ENCODE assay signal across 13 cellular contexts in genomic region chr17:15265131-15265530, GRCh38. TPM values are rescaled to one million over a fixed set of nuclear protein-coding genes. Genes with fewer than 3 reads are reported as not detected.
DNase-seq lines count a peak whose midpoint lies in the region; ATAC-seq and TF ChIP-seq lines count a peak whose summit lies in the region.
"Had no signal": no experiment of that assay in that cellular context is flagged by ENCODE, and none has a peak within 500 bp of the region (broad histone marks: within the 10 kb centered on the region; RNA-seq: fewer than 3 reads in every experiment).

TSS of gene PMP22 (minus strand) at chr17:15265326. CDS start at chr17:15260727, 4,599 bp downstream.

- no peaks in the 10 kb centered on the region for H3K36me3 Mint-ChIP-seq in activated naive CD8-positive, alpha-beta T cell treated with anti-CD3 and anti-CD28 coated beads for 36 hours
- H3K36me3 Mint-ChIP-seq in naive thymus-derived CD8-positive, alpha-beta T cell = no peaks in the 10 kb centered on the region
- H3K36me3 Mint-ChIP-seq: activated naive CD8-positive, alpha-beta T cell had no signal

- H3K27me3 Mint-ChIP-seq in activated naive CD8-positive, alpha-beta T cell treated with anti-CD3 and anti-CD28 coated beads for 36 hours = peaks cover 80% of the 10 kb centered on the region
- peaks cover 30 to 81% (median 46%) of the 10 kb centered on the region in 5 donors for H3K27me3 Mint-ChIP-seq in naive thymus-derived CD8-positive, alpha-beta T cell

- H3K27me3 ChIP-seq in kidney epithelial cell (ENCODE audit: control insufficient read depth, insufficient read depth, low read length) = peaks cover 27% of the 10 kb centered on the region

- TF ChIP-seq CTCF in coronary artery (IDR thresholded peaks at IDR 0.05) (no peak), kidney epithelial cell (IDR thresholded peaks at IDR 0.05; ENCODE audit: insufficient read depth, low read length, poor library complexity, severe bottlenecking) (no peak)

- ATAC-seq in naive thymus-derived CD8-positive, alpha-beta T cell = no peak

- DNase-seq in Caki2 (ENCODE audit: low read depth) (no peak), coronary artery (ENCODE audit: low spot score) (no peak), kidney epithelial cell (ENCODE audit: low read depth) (no peak), HK-2 (ENCODE audit: unreplicated experiment) (no peak), SHP77 (lab: John Stamatoyannopoulos, UW) (no peak)
- no peak for DNase-seq in activated naive CD8-positive, alpha-beta T cell treated with anti-CD3 and anti-CD28 coated beads for 36 hours
- no peak for DNase-seq in naive thymus-derived CD8-positive, alpha-beta T cell
- DNase-seq: activated B cell treated with CpG ODN at 0.5 μM for 24 hours, foreskin melanocyte, NCI-H1092 had no signal

- POLR2A ChIA-PET in naive thymus-derived CD8-positive, alpha-beta T cell (lab: Charles Lee) = no interaction called here

- H3K27ac ChIP-seq in coronary artery (peak within 1 kb of the TSS; percentile 34 to 80), skin epidermis (peak within 1 kb of the TSS in 9 of 21 experiments; percentile 2 to 51 (median 34))
- H3K27ac ChIP-seq: PC-9 had no signal

- H3K4me3 ChIP-seq in coronary artery (peak within 1 kb of the TSS; percentile 81), kidney epithelial cell (ENCODE audit: low read depth, low read length) (no peak within 1 kb of the TSS), skin epidermis (peak within 1 kb of the TSS; percentile 0 to 52 (median 23))
- H3K4me3 ChIP-seq: PC-9 had no signal

- H3K4me3 Mint-ChIP-seq in activated naive CD8-positive, alpha-beta T cell treated with anti-CD3 and anti-CD28 coated beads for 36 hours = no peak within 1 kb of the TSS
- H3K4me3 Mint-ChIP-seq in naive thymus-derived CD8-positive, alpha-beta T cell = no peak within 1 kb of the TSS
- H3K4me3 Mint-ChIP-seq: activated B cell treated with CpG ODN at 0.5 μM for 24 hours; activated naive CD8-positive, alpha-beta T cell had no signal

- H3K9me3 Mint-ChIP-seq in activated naive CD8-positive, alpha-beta T cell treated with anti-CD3 and anti-CD28 coated beads for 36 hours = no peaks in the 10 kb centered on the region
- H3K9me3 Mint-ChIP-seq in naive thymus-derived CD8-positive, alpha-beta T cell = no peaks in the 10 kb centered on the region
- H3K9me3 Mint-ChIP-seq: activated B cell treated with CpG ODN at 0.5 μM for 24 hours had no signal

- in situ Hi-C loops in Caki2 (cut with HindIII; ENCODE audit: low pct_unique_long_range_greater_than_20kb, low sequenced_read_pairs) = no loop called here

- H3K36me3 ChIP-seq in kidney epithelial cell (ENCODE audit: control insufficient read depth, insufficient read depth, low read length) = no peaks in the 10 kb centered on the region

- H3K4me1 Mint-ChIP-seq in activated naive CD8-positive, alpha-beta T cell treated with anti-CD3 and anti-CD28 coated beads for 36 hours = peaks cover 9% of the 10 kb centered on the region
- peaks cover 4 to 13% (median 12%) of the 10 kb centered on the region in 4 donors for H3K4me1 Mint-ChIP-seq in naive thymus-derived CD8-positive, alpha-beta T cell

- H3K27ac Mint-ChIP-seq in activated naive CD8-positive, alpha-beta T cell treated with anti-CD3 and anti-CD28 coated beads for 36 hours = no peak within 1 kb of the TSS
- no peak within 1 kb of the TSS for H3K27ac Mint-ChIP-seq in naive thymus-derived CD8-positive, alpha-beta T cell
- H3K27ac Mint-ChIP-seq: activated B cell treated with CpG ODN at 0.5 μM for 24 hours; activated naive CD8-positive, alpha-beta T cell had no signal

RNA-seq across cellular contexts. Expression of gene PMP22, which starts in this region (rescaled TPM):
- 8.7 and 13.6 TPM in 2 replicates for total RNA-seq in Caki2 (2014; rRNA removed; shearing (Covaris generic); ENCODE audit: low replicate concordance)
- total RNA-seq in kidney epithelial cell = 12.6 TPM in 2 replicates
- total RNA-seq in activated naive CD8-positive, alpha-beta T cell treated with anti-CD3 and anti-CD28 coated beads for 36 hours = under 1 TPM; 0.21 to 0.22 TPM
- under 1 TPM in 1 of 2 experiments, not detected in 1; 0.27 TPM for total RNA-seq in naive thymus-derived CD8-positive, alpha-beta T cell
- not detected for polyA plus RNA-seq in naive thymus-derived CD8-positive, alpha-beta T cell
- total RNA-seq: activated B cell treated with CpG ODN at 0.5 μM for 24 hours had no signal
